8 cellular contexts compared by ENCODE assay signal in genomic region chr20:10670521-10671220, GRCh38. TPM values are rescaled to one million over a fixed set of nuclear protein-coding genes. Genes with fewer than 3 reads are reported as not detected.
DNase-seq lines count a peak whose midpoint lies in the region; ATAC-seq and TF ChIP-seq lines count a peak whose summit lies in the region.

No MANE protein-coding gene starts in this region.

- ATAC-seq in GM18867 (IDR thresholded peaks at IDR 0.05; ENCODE audit: unreplicated experiment) = peak; percentile 21
- ATAC-seq in HG02870 (IDR thresholded peaks at IDR 0.05; ENCODE audit: unreplicated experiment) = peak; percentile 35
- ATAC-seq in T-cell (replicated peaks in 1 of 4) = no peak

- CTCF ChIA-PET in T-cell (lab: Charles Lee) = no interaction called here

- no peaks in the 10 kb centered on the region for H3K36me3 ChIP-seq in kidney epithelial cell (ENCODE audit: control insufficient read depth, insufficient read depth, low read length)
- peaks cover 0 to 12% (median 3%) of the 10 kb centered on the region in 4 donors for H3K36me3 ChIP-seq in transverse colon

- H3K4me3 ChIP-seq in kidney epithelial cell (ENCODE audit: low read depth, low read length) (peak overlapping the region; percentile 74), transverse colon (peak overlapping the region; percentile 94 to 97 (median 96))

- TF ChIP-seq POLR2A in transverse colon (IDR thresholded peaks at IDR 0.05) = no peak

- no peak for DNase-seq in T-cell
- DNase-seq in kidney epithelial cell (ENCODE audit: low read depth) = no peak
- no peak for DNase-seq in transverse colon
- no peak for DNase-seq in stimulated activated naive CD4-positive, alpha-beta T cell treated with Interleukin-2 at 50 U/mL for 16 hours (lab: John Stamatoyannopoulos, UW)
- DNase-seq in occipital lobe (lab: John Stamatoyannopoulos, UW) = no peak
- DNase-seq in activated CD4-positive, alpha-beta T cell treated with anti-CD3 and anti-CD28 coated beads, Interleukin-2, amount 50 U/mL, for 4 hours = no peak

- H3K27ac ChIP-seq in transverse colon = peak overlapping the region; percentile 100

- no peaks in the 10 kb centered on the region for H3K36me3 Mint-ChIP-seq in T-cell

- H3K9me3 Mint-ChIP-seq in T-cell = no peaks in the 10 kb centered on the region

- H3K27ac Mint-ChIP-seq in T-cell = peak overlapping the region in 1 of 2 donors; percentile 58

- 21 to 41% methylated on average over 14 to 17 of the region's 17 CpGs for WGBS in transverse colon (ENCODE audit: low coverage in 1 of 2), 2 donors

- in situ Hi-C loops in transverse colon (cut with MboI; ENCODE audit: low pct_ligation_motif_present in 1 of 4, low pct_unique_long_range_greater_than_20kb in 1 of 4, low sequenced_read_pairs in 3 of 4) = loop anchor here in 1 of 4 donors (10.0 to 25.0 kb wide), 2 partner anchors 208 to 534 kb away; no protein-coding TSS in a partner anchor

- peak overlapping the region in 2 of 3 donors; percentile 23 to 85 for H3K4me3 Mint-ChIP-seq in T-cell

- no peak for TF ChIP-seq CTCF in kidney epithelial cell (IDR thresholded peaks at IDR 0.05; ENCODE audit: insufficient read depth, low read length, poor library complexity, severe bottlenecking)
- TF ChIP-seq CTCF in transverse colon (IDR thresholded peaks at IDR 0.05) = no peak

- POLR2A ChIA-PET in T-cell (lab: Charles Lee) = no interaction called here

- H3K27me3 ChIP-seq in kidney epithelial cell (ENCODE audit: control insufficient read depth, insufficient read depth, low read length) (no peaks in the 10 kb centered on the region), transverse colon (no peaks in the 10 kb centered on the region)

- peaks cover 8 to 32% (median 23%) of the 10 kb centered on the region in 3 donors for H3K4me1 Mint-ChIP-seq in T-cell

- H3K9me3 ChIP-seq in transverse colon = no peaks in the 10 kb centered on the region

- intact Hi-C loops in transverse colon (cut with DNase I; ENCODE audit: low total_unique reads) = loop anchor here (10.0 kb wide), 1 partner anchor 604 kb away; no protein-coding TSS in a partner anchor

- peaks cover 11 to 54% (median 46%) of the 10 kb centered on the region in 4 donors for H3K4me1 ChIP-seq in transverse colon

- peaks cover 32 to 54% of the 10 kb centered on the region in 2 donors for H3K27me3 Mint-ChIP-seq in T-cell

- TF ChIP-seq EP300 in transverse colon (IDR thresholded peaks at IDR 0.05; ENCODE audit: low read depth) = no peak

RNA-seq across cellular contexts. Expression of gene JAG1, which starts 3.1 kb away (rescaled TPM):
- total RNA-seq in T-cell (1 to 10 TPM in 1 of 5 donors, under 1 TPM in 4; 0.12 to 1.1 (median 0.56) TPM), kidney epithelial cell (132 and 150 TPM in 2 replicates), transverse colon (100 to 1,000 TPM in 3 of 4 donors, 10 to 100 TPM in 1; 75.0 to 117 (median 109) TPM), occipital lobe (26.0 TPM)

Comparison
In these comparisons a context has a peak if more than half of its experiments do, and no peak if none do; other contexts are left out.
1. ATAC-seq: peak in GM18867 (single experiment) and HG02870 (single experiment); none in T-cell (0 of 4).
2. RNA of gene JAG1, which starts 3.1 kb away (total RNA-seq): 132 to 150 TPM in kidney epithelial cell, 75.0 to 117 TPM in transverse colon and 26.0 TPM in occipital lobe (single experiment); 0.12 to 1.1 TPM in T-cell; every median in the first group is over 10 times any median in the second.